Comparison of ENCODE assay signal across 1 cellular context in the genomic region with DNA sequence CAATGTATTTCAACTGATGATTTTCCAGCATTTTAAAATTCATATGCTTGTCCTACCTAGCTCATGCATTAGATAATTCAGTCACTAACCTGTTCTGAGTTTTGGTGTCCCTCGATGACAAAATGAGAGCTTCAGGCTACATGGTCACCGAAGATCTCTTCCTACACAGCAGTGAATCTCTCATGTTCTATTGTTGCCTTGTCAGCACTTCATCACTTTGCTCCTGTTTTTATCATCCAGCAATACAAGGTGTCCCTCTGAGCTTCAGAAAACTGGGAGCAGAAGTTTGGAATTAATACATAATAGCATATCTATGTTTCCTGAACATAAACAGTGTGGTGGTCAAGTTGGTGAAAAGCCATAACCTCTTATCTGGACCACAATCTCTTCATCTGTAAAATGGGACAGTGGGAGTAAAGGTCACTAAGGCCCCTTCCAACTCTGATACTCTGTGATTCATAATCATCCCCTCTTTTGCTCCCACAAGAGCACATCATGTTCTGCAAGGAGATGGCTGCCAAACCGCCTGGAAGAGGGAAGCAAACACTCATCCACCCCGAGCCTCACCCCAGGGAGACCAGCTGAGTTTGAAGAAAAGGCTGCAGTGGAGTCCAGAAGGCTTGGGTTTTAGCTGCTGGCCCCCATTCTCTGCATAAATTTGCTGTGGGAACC.
A peak's percentile ranks its signal among the peaks of the same experiment; 100 is the strongest.
TF ChIP-seq lines count a peak whose summit lies in the region.

No MANE protein-coding gene starts in this region.

TF ChIP-seq in K562, 482 proteins besides CTCF, POLR2A, EP300 and RAD21:
- TF ChIP-seq, protein P1, sequence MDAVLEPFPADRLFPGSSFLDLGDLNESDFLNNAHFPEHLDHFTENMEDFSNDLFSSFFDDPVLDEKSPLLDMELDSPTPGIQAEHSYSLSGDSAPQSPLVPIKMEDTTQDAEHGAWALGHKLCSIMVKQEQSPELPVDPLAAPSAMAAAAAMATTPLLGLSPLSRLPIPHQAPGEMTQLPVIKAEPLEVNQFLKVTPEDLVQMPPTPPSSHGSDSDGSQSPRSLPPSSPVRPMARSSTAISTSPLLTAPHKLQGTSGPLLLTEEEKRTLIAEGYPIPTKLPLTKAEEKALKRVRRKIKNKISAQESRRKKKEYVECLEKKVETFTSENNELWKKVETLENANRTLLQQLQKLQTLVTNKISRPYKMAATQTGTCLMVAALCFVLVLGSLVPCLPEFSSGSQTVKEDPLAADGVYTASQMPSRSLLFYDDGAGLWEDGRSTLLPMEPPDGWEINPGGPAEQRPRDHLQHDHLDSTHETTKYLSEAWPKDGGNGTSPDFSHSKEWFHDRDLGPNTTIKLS (IDR thresholded peaks at IDR 0.05; ENCODE audit: borderline replicate concordance, low read depth) = no peak
- TF ChIP-seq C11orf30 (IDR thresholded peaks at IDR 0.05; ENCODE audit: low read depth) (peak; percentile 21; the same call in 1 of the 2 replicates), XRCC4 (IDR thresholded peaks at IDR 0.05; ENCODE audit: extremely low read depth, insufficient read depth, insufficient read length) (no peak), POLR2G (IDR thresholded peaks at IDR 0.05; ENCODE audit: low read depth, low read length) (no peak), MAFK (IDR thresholded peaks at IDR 0.05; ENCODE audit: low read length) (peak; percentile 40), ZNF316 (IDR thresholded peaks at IDR 0.05) (peak; percentile 44; the same call in 1 of the 2 replicates), NFIX (CRISPR knock-in tag; IDR thresholded peaks at IDR 0.05; ENCODE audit: low read depth) (no peak), MAFG (tag; conservative IDR thresholded peaks at IDR 0.05) (peak; percentile 52)
